In genomic region chr19:43534305-43534612, GRCh38 we compare ENCODE assay signal across 9 cellular contexts. TPM values are rescaled to one million over a fixed set of nuclear protein-coding genes. Genes with fewer than 3 reads are reported as not detected.
DNase-seq lines count a peak whose midpoint lies in the region; ATAC-seq and TF ChIP-seq lines count a peak whose summit lies in the region.
"Had no signal": no experiment of that assay in that cellular context is flagged by ENCODE, and none has a peak within 500 bp of the region (broad histone marks: within the 10 kb centered on the region; RNA-seq: fewer than 3 reads in every experiment).

No MANE protein-coding gene starts in this region.

- H3K4me1 Mint-ChIP-seq in activated CD8-positive, alpha-beta T cell treated with anti-CD3 and anti-CD28 coated beads, Interleukin-2, amount 10 ng/mL, durations not matched to agents 7 days and 5 days (ENCODE audit: low read depth) = peaks cover 25% of the 10 kb centered on the region

- CTCF ChIA-PET in activated CD8-positive, alpha-beta T cell treated with anti-CD3 and anti-CD28 coated beads, Interleukin-2, amount 10 ng/mL, durations not matched to agents 7 days and 5 days (lab: Charles Lee) = interaction anchor here (1.0 to 17.5 kb wide), 5 partner anchors 14 to 109 kb away, joined by 3 to 387 read pairs (median 24); partner anchors contain the start of genes IRGQ and ZNF576

- H3K4me3 ChIP-seq in GM23248 (peak overlapping the region; percentile 70), gastroesophageal sphincter (peak overlapping the region; percentile 29 to 70), skeletal muscle cell (ENCODE audit: low read depth, low read length) (peak overlapping the region; percentile 64), SJCRH30 (no peak overlapping the region)

- 10 to 22% methylated on average over 14 of the region's 14 CpGs for WGBS in GM23248 (ENCODE audit: low coverage in 1 of 2, low lambda C conversion rate in 2 of 2, missing lambda C conversion rate in 2 of 2), 2 experiments
- 0% methylated on average over 2 of the region's 14 CpGs; no CpG with 5 or more reads in 1 of the 2 donors for WGBS in gastroesophageal sphincter (ENCODE audit: low coverage in 1 of 2), 2 donors

- TF ChIP-seq CTCF in gastroesophageal sphincter (IDR thresholded peaks at IDR 0.05) = no peak

- peak overlapping the region; percentile 87 for H3K4me3 Mint-ChIP-seq in activated CD8-positive, alpha-beta T cell treated with anti-CD3 and anti-CD28 coated beads, Interleukin-2, amount 10 ng/mL, durations not matched to agents 7 days and 5 days

- H2AFZ ChIP-seq in GM23248 = peak overlapping the region; percentile 80

- peaks cover 10% of the 10 kb centered on the region for H3K9me3 Mint-ChIP-seq in activated CD8-positive, alpha-beta T cell treated with anti-CD3 and anti-CD28 coated beads, Interleukin-2, amount 10 ng/mL, durations not matched to agents 7 days and 5 days (ENCODE audit: insufficient read depth)

- in situ Hi-C loops in GM23248 (cut with MboI) (no loop called here), G401 (cut with HindIII; ENCODE audit: low sequenced_read_pairs) (no loop called here)

- no peaks in the 10 kb centered on the region for H3K79me2 ChIP-seq in GM23248 (ENCODE audit: insufficient read depth)

- peak overlapping the region; percentile 98 for H3K27ac Mint-ChIP-seq in activated CD8-positive, alpha-beta T cell treated with anti-CD3 and anti-CD28 coated beads, Interleukin-2, amount 10 ng/mL, durations not matched to agents 7 days and 5 days

- peak overlapping the region; percentile 59 for H3K4me2 ChIP-seq in GM23248 (ENCODE audit: unreplicated experiment)

- peaks cover 26% of the 10 kb centered on the region for H3K36me3 Mint-ChIP-seq in activated CD8-positive, alpha-beta T cell treated with anti-CD3 and anti-CD28 coated beads, Interleukin-2, amount 10 ng/mL, durations not matched to agents 7 days and 5 days (ENCODE audit: low read depth)

- no peaks in the 10 kb centered on the region for H4K20me1 ChIP-seq in GM23248 (ENCODE audit: insufficient read depth)

- ATAC-seq in activated CD8-positive, alpha-beta T cell treated with anti-CD3 and anti-CD28 coated beads, Interleukin-2, amount 10 ng/mL, durations not matched to agents 7 days and 5 days = no peak
- no peak for ATAC-seq in gastroesophageal sphincter

- H3K4me1 ChIP-seq in GM23248 (ENCODE audit: insufficient read depth) = peaks cover 9% of the 10 kb centered on the region; the same call in 1 of the 2 replicates
- H3K4me1 ChIP-seq in gastroesophageal sphincter = peaks cover 0 to 37% (median 11%) of the 10 kb centered on the region in 3 donors
- H3K4me1 ChIP-seq in SJCRH30 = no peaks in the 10 kb centered on the region

- no peak for TF ChIP-seq POLR2A in gastroesophageal sphincter (IDR thresholded peaks at IDR 0.05)

- H3K9ac ChIP-seq in GM23248 = peak overlapping the region; percentile 28

- DNase-seq in GM23248 = no peak
- DNase-seq in activated CD8-positive, alpha-beta T cell treated with anti-CD3 and anti-CD28 coated beads, Interleukin-2, amount 10 ng/mL, durations not matched to agents 7 days and 5 days = no peak
- DNase-seq in skeletal muscle cell (ENCODE audit: low read depth) = no peak
- DNase-seq in SJCRH30 = no peak
- DNase-seq in dermis blood vessel endothelial cell = no peak
- DNase-seq in NCI-H2196 (lab: John Stamatoyannopoulos, UW; ENCODE audit: unreplicated experiment) = no peak
- DNase-seq in G401 (ENCODE audit: low spot score) = no peak

- no peaks in the 10 kb centered on the region for H3K27me3 Mint-ChIP-seq in activated CD8-positive, alpha-beta T cell treated with anti-CD3 and anti-CD28 coated beads, Interleukin-2, amount 10 ng/mL, durations not matched to agents 7 days and 5 days (ENCODE audit: low read depth)

- peaks cover 8% of the 10 kb centered on the region; the same call in 1 of the 2 replicates for H3K36me3 ChIP-seq in GM23248 (ENCODE audit: low read depth)
- peaks cover 0 to 24% of the 10 kb centered on the region in 2 donors for H3K36me3 ChIP-seq in gastroesophageal sphincter
- peaks cover 23% of the 10 kb centered on the region for H3K36me3 ChIP-seq in SJCRH30

- no peaks in the 10 kb centered on the region for H3K9me2 ChIP-seq in GM23248 (ENCODE audit: insufficient read depth)

- H3K27ac ChIP-seq in GM23248 = 0 out of 2 replicates have a peak overlapping the region, but pooled peaks have one; percentile 19
- peak overlapping the region; percentile 57 to 96 (median 90) for H3K27ac ChIP-seq in gastroesophageal sphincter
- no peak overlapping the region for H3K27ac ChIP-seq in SJCRH30

- no peak for TF ChIP-seq EP300 in gastroesophageal sphincter (IDR thresholded peaks at IDR 0.05)

- POLR2A ChIA-PET in activated CD8-positive, alpha-beta T cell treated with anti-CD3 and anti-CD28 coated beads, Interleukin-2, amount 10 ng/mL, durations not matched to agents 7 days and 5 days (lab: Charles Lee) = interaction anchor here (1.3 to 1.9 kb wide), 6 partner anchors 21 to 95 kb away, joined by 3 to 13 read pairs (median 5); partner anchors contain the start of genes IRGQ, ZNF428 and ZNF576

- peaks cover 11% of the 10 kb centered on the region for H3F3A ChIP-seq in GM23248 (ENCODE audit: insufficient read depth)

- no peaks in the 10 kb centered on the region for H3K9me3 ChIP-seq in GM23248 (ENCODE audit: low read depth)
- H3K9me3 ChIP-seq in gastroesophageal sphincter = peaks cover 0 to 7% (median 0%) of the 10 kb centered on the region in 3 donors
- peaks cover 9% of the 10 kb centered on the region for H3K9me3 ChIP-seq in SJCRH30 (replicated peaks)

- no peaks in the 10 kb centered on the region for H3K27me3 ChIP-seq in GM23248 (replicated peaks; ENCODE audit: insufficient read depth)
- H3K27me3 ChIP-seq in gastroesophageal sphincter = no peaks in the 10 kb centered on the region
- H3K27me3 ChIP-seq in SJCRH30 = no peaks in the 10 kb centered on the region

RNA-seq across cellular contexts. Expression of gene ZNF575, which starts 1.3 kb away (rescaled TPM):
- total RNA-seq in GM23248 (2014; rRNA removed; shearing (Covaris generic)) = 0.22 TPM in 1 of 2 replicates, not detected in the other
- 3.1 and 3.9 TPM in 2 replicates for polyA plus RNA-seq in GM23248 (2016; fragmentation: Nextera tagmentation; extraction: Ambion mirVana)
- total RNA-seq in activated CD8-positive, alpha-beta T cell treated with anti-CD3 and anti-CD28 coated beads, Interleukin-2, amount 10 ng/mL, durations not matched to agents 7 days and 5 days = 1 to 10 TPM; 3.4 to 3.7 TPM
- total RNA-seq in gastroesophageal sphincter (1 to 10 TPM in 1 of 4 donors, under 1 TPM in 1, not detected in 2; 0.66 to 3.3 TPM), dermis blood vessel endothelial cell (0.23 TPM in 1 of 2 replicates, not detected in the other)
- not detected in 2 replicates for total RNA-seq in SJCRH30 (2014; rRNA removed; shearing (Covaris generic))
- not detected in 2 replicates for total RNA-seq in G401 (2014; rRNA removed; shearing (Covaris generic))
- total RNA-seq: LHCN-M2 had no signal

RNA-seq across cellular contexts. Expression of gene ETHE1, which starts 7.3 kb away (rescaled TPM):
- 71.1 and 100.0 TPM in 2 replicates for total RNA-seq in GM23248 (2014; rRNA removed; shearing (Covaris generic))
- polyA plus RNA-seq in GM23248 (2016; fragmentation: Nextera tagmentation; extraction: Ambion mirVana) = 70.8 and 75.4 TPM in 2 replicates
- 10 to 100 TPM; 67.9 to 69.1 TPM for total RNA-seq in activated CD8-positive, alpha-beta T cell treated with anti-CD3 and anti-CD28 coated beads, Interleukin-2, amount 10 ng/mL, durations not matched to agents 7 days and 5 days
- 10 to 100 TPM; 33.3 to 55.9 (median 52.3) TPM for total RNA-seq in gastroesophageal sphincter
- total RNA-seq in SJCRH30 (2014; rRNA removed; shearing (Covaris generic)) = 11.5 and 12.2 TPM in 2 replicates
- 102 and 104 TPM in 2 replicates for total RNA-seq in dermis blood vessel endothelial cell
- 227 and 243 TPM in 2 replicates for total RNA-seq in G401 (2014; rRNA removed; shearing (Covaris generic))

RNA-seq across cellular contexts. Expression of gene PHLDB3, which starts 29.7 kb away (rescaled TPM):
- total RNA-seq in GM23248 (2014; rRNA removed; shearing (Covaris generic)) = 5.6 and 8.9 TPM in 2 replicates
- 3.9 and 4.6 TPM in 2 replicates for polyA plus RNA-seq in GM23248 (2016; fragmentation: Nextera tagmentation; extraction: Ambion mirVana)
- 10 to 100 TPM; 14.9 to 15.5 TPM for total RNA-seq in activated CD8-positive, alpha-beta T cell treated with anti-CD3 and anti-CD28 coated beads, Interleukin-2, amount 10 ng/mL, durations not matched to agents 7 days and 5 days
- total RNA-seq in gastroesophageal sphincter (10 to 100 TPM in 3 of 4 donors, 1 to 10 TPM in 1; 8.8 to 38.1 (median 14.9) TPM), dermis blood vessel endothelial cell (34.2 and 49.8 TPM in 2 replicates)
- 4.4 and 5.2 TPM in 2 replicates for total RNA-seq in SJCRH30 (2014; rRNA removed; shearing (Covaris generic))
- 51.2 and 77.2 TPM in 2 replicates for total RNA-seq in G401 (2014; rRNA removed; shearing (Covaris generic))

RNA-seq across cellular contexts. Expression of gene XRCC1, which starts 41.1 kb away (rescaled TPM):
- 26.7 and 28.0 TPM in 2 replicates for total RNA-seq in GM23248 (2014; rRNA removed; shearing (Covaris generic))
- polyA plus RNA-seq in GM23248 (2016; fragmentation: Nextera tagmentation; extraction: Ambion mirVana) = 26.7 and 32.4 TPM in 2 replicates
- total RNA-seq in activated CD8-positive, alpha-beta T cell treated with anti-CD3 and anti-CD28 coated beads, Interleukin-2, amount 10 ng/mL, durations not matched to agents 7 days and 5 days = 10 to 100 TPM; 46.5 to 48.4 TPM
- total RNA-seq in gastroesophageal sphincter (10 to 100 TPM; 17.9 to 31.0 (median 22.6) TPM), dermis blood vessel endothelial cell (16.8 and 18.6 TPM in 2 replicates)
- 43.0 and 43.5 TPM in 2 replicates for total RNA-seq in SJCRH30 (2014; rRNA removed; shearing (Covaris generic))
- total RNA-seq in G401 (2014; rRNA removed; shearing (Covaris generic)) = 64.5 and 77.2 TPM in 2 replicates

RNA-seq across cellular contexts. Expression of gene PINLYP, which starts 41.3 kb away (rescaled TPM):
- total RNA-seq in GM23248 (2014; rRNA removed; shearing (Covaris generic)) = 1.8 TPM in 1 of 2 replicates, not detected in the other
- polyA plus RNA-seq in GM23248 (2016; fragmentation: Nextera tagmentation; extraction: Ambion mirVana) = 1.3 and 2.5 TPM in 2 replicates
- total RNA-seq in activated CD8-positive, alpha-beta T cell treated with anti-CD3 and anti-CD28 coated beads, Interleukin-2, amount 10 ng/mL, durations not matched to agents 7 days and 5 days = 1 to 10 TPM; 7.4 to 8.9 TPM
- total RNA-seq in gastroesophageal sphincter = 1 to 10 TPM; 2.3 to 9.4 (median 6.7) TPM
- 2.7 and 3.9 TPM in 2 replicates for total RNA-seq in SJCRH30 (2014; rRNA removed; shearing (Covaris generic))
- 0.68 and 3.7 TPM in 2 replicates for total RNA-seq in dermis blood vessel endothelial cell
- total RNA-seq in G401 (2014; rRNA removed; shearing (Covaris generic)) = 1.5 and 2.7 TPM in 2 replicates
